ENCODE assay signal across 1 cellular context in genomic region chr11:65114538-65115171, GRCh38.
TF ChIP-seq lines count a peak whose summit lies in the region.

No MANE protein-coding gene starts in this region.

TF ChIP-seq in GM23338, 12 proteins besides CTCF, POLR2A, EP300 and RAD21 (continued from another document):
- no peak for TF ChIP-seq ZNF462 (CRISPR knock-in tag; IDR thresholded peaks at IDR 0.05)
- no peak for TF ChIP-seq EZH2 (IDR thresholded peaks at IDR 0.05; ENCODE audit: low read depth, unreplicated experiment)
